ENCODE assay signal across 17 cellular contexts in genomic region chr15:94793641-94794040, GRCh38.
DNase-seq lines count a peak whose midpoint lies in the region; ATAC-seq and TF ChIP-seq lines count a peak whose summit lies in the region.
"Had no signal": no experiment of that assay in that cellular context is flagged by ENCODE, and none has a peak within 500 bp of the region (broad histone marks: within the 10 kb centered on the region; RNA-seq: fewer than 3 reads in every experiment).

No MANE protein-coding gene starts in this region.

- no peak for TF ChIP-seq CTCF in PC-3 (conservative IDR thresholded peaks at IDR 0.05; ENCODE audit: low read depth, low read length)
- no peak for TF ChIP-seq CTCF in endodermal cell (conservative IDR thresholded peaks at IDR 0.05)
- no peak for TF ChIP-seq CTCF in nephron progenitor cell (IDR thresholded peaks at IDR 0.05)
- no peak for TF ChIP-seq CTCF in tibial artery (IDR thresholded peaks at IDR 0.05)
- TF ChIP-seq CTCF in type B pancreatic cell (conservative IDR thresholded peaks at IDR 0.05), result no peak

- intact Hi-C loops in PC-3 (cut with micrococcal nuclease) (no loop called here), tibial artery (cut with DNase I; ENCODE audit: low total_unique reads) (no loop called here)

- H4K20me1 ChIP-seq in PC-3 (ENCODE audit: low read length), result no peaks in the 10 kb centered on the region
- H4K20me1 ChIP-seq: BLaER1 had no signal

- H3K4me1 ChIP-seq in PC-3 (ENCODE audit: insufficient read depth, low read length) (no peaks in the 10 kb centered on the region), endodermal cell (ENCODE audit: control insufficient read depth, insufficient read depth, low read length) (no peaks in the 10 kb centered on the region), tibial artery (no peaks in the 10 kb centered on the region)
- H3K4me1 ChIP-seq: BLaER1, thyroid gland had no signal

- H3K27ac ChIP-seq in PC-3 (ENCODE audit: low read length), result no peak overlapping the region
- H3K27ac ChIP-seq in endodermal cell (ENCODE audit: low read depth, low read length), result no peak overlapping the region
- no peak overlapping the region for H3K27ac ChIP-seq in tibial artery
- H3K27ac ChIP-seq: BLaER1, SK-N-MC, thyroid gland had no signal

- H3K9ac ChIP-seq in PC-3 (ENCODE audit: low read length) (no peak overlapping the region), endodermal cell (ENCODE audit: extremely low read depth, low read length, poor library complexity, severe bottlenecking) (no peak overlapping the region)
- H3K9ac ChIP-seq: BLaER1 had no signal

- no TSS peak for BruUV-seq in PC-3 (replicated peaks; lab: Mats Ljungman, UMichigan)

- no peaks in the 10 kb centered on the region for H3K9me3 ChIP-seq in PC-3 (ENCODE audit: low read length)
- H3K9me3 ChIP-seq in endodermal cell (ENCODE audit: control insufficient read depth, low read length), result peaks cover 6% of the 10 kb centered on the region
- peaks cover 0 to 13% (median 5%) of the 10 kb centered on the region in 3 donors for H3K9me3 ChIP-seq in tibial artery
- H3K9me3 ChIP-seq: thyroid gland had no signal

- no peak for ATAC-seq in PC-3
- ATAC-seq: activated naive CD8-positive, alpha-beta T cell treated with anti-CD3 and anti-CD28 coated beads, Interleukin-2, amount 50 U/mL, for 24 hours; activated T-cell treated with anti-CD3 and anti-CD28 coated beads, Interleukin-2, amount 50 U/mL, for 72 hours; mucosa of descending colon had no signal

- no peaks in the 10 kb centered on the region for H3K27me3 Mint-ChIP-seq in endodermal cell (ENCODE audit: insufficient read depth)
- no peaks in the 10 kb centered on the region for H3K27me3 Mint-ChIP-seq in nephron progenitor cell (ENCODE audit: low read depth, poor library complexity)
- H3K27me3 Mint-ChIP-seq in type B pancreatic cell, result no peaks in the 10 kb centered on the region
- H3K27me3 Mint-ChIP-seq: activated CD4-positive, alpha-beta memory T cell treated with anti-CD3 and anti-CD28 coated beads, Interleukin-2, amount 10 ng/mL, durations not matched to agents 7 days and 5 days had no signal

- CTCF ChIA-PET in PC-3 (lab: Charles Lee), result no interaction called here

- H3K27ac Mint-ChIP-seq in endodermal cell, result no peak overlapping the region
- peak overlapping the region; percentile 36 for H3K27ac Mint-ChIP-seq in nephron progenitor cell
- no peak overlapping the region for H3K27ac Mint-ChIP-seq in type B pancreatic cell
- H3K27ac Mint-ChIP-seq: activated CD4-positive, alpha-beta memory T cell treated with anti-CD3 and anti-CD28 coated beads, Interleukin-2, amount 10 ng/mL, durations not matched to agents 7 days and 5 days; activated naive CD8-positive, alpha-beta T cell treated with anti-CD3 and anti-CD28 coated beads, Interleukin-2, amount 50 U/mL, for 24 hours; activated T-cell treated with anti-CD3 and anti-CD28 coated beads, Interleukin-2, amount 50 U/mL, for 72 hours had no signal

- no peaks in the 10 kb centered on the region for H3K27me3 ChIP-seq in PC-3 (ENCODE audit: low read length)
- H3K27me3 ChIP-seq in endodermal cell (ENCODE audit: control insufficient read depth, insufficient read depth, low read length, poor library complexity, severe bottlenecking), result no peaks in the 10 kb centered on the region
- H3K27me3 ChIP-seq in tibial artery, result no peaks in the 10 kb centered on the region
- H3K27me3 ChIP-seq: BLaER1, thyroid gland had no signal

- DNase-seq in HCEC 1CT, result peak; percentile 69
- peak; percentile 40 for DNase-seq in PC-3
- DNase-seq in endodermal cell, result peak; percentile 49
- peak; percentile 3 for DNase-seq in nephron progenitor cell
- no peak for DNase-seq in tibial artery
- no peak for DNase-seq in SK-N-DZ (ENCODE audit: low spot score)
- DNase-seq in type B pancreatic cell (ENCODE audit: extremely low spot score, unreplicated experiment), result no peak
- DNase-seq in T-helper 2 cell, result no peak
- DNase-seq: activated CD4-positive, alpha-beta memory T cell treated with anti-CD3 and anti-CD28 coated beads, Interleukin-2, amount 10 ng/mL, durations not matched to agents 7 days and 5 days; activated naive CD8-positive, alpha-beta T cell treated with anti-CD3 and anti-CD28 coated beads, Interleukin-2, amount 50 U/mL, for 24 hours; activated T-cell treated with anti-CD3 and anti-CD28 coated beads, Interleukin-2, amount 50 U/mL, for 72 hours; DMS 273 treated with DMSO at 0.1 percent for 48 hours; mucosa of descending colon; stimulated activated CD4-positive, alpha-beta T cell treated with anti-CD3 and anti-CD28 coated beads, Interleukin-4, amount 100 ng/mL, for 4 hours; thyroid gland had no signal

- POLR2A ChIA-PET in PC-3 (lab: Charles Lee; ENCODE audit: unreplicated experiment), result no interaction called here

- H3K4me3 Mint-ChIP-seq in endodermal cell, result no peak overlapping the region
- no peak overlapping the region for H3K4me3 Mint-ChIP-seq in nephron progenitor cell
- H3K4me3 Mint-ChIP-seq in type B pancreatic cell, result no peak overlapping the region
- H3K4me3 Mint-ChIP-seq: activated CD4-positive, alpha-beta memory T cell treated with anti-CD3 and anti-CD28 coated beads, Interleukin-2, amount 10 ng/mL, durations not matched to agents 7 days and 5 days; activated naive CD8-positive, alpha-beta T cell treated with anti-CD3 and anti-CD28 coated beads, Interleukin-2, amount 50 U/mL, for 24 hours; activated T-cell treated with anti-CD3 and anti-CD28 coated beads, Interleukin-2, amount 50 U/mL, for 72 hours had no signal

- H3K36me3 ChIP-seq in PC-3 (ENCODE audit: low read depth, low read length) (no peaks in the 10 kb centered on the region), endodermal cell (ENCODE audit: control insufficient read depth, insufficient read depth, low read length) (no peaks in the 10 kb centered on the region), tibial artery (no peaks in the 10 kb centered on the region)
- H3K36me3 ChIP-seq: BLaER1, thyroid gland had no signal

- H3K4me3 ChIP-seq in PC-3 (ENCODE audit: low read length) (no peak overlapping the region), endodermal cell (ENCODE audit: low read length) (no peak overlapping the region), tibial artery (no peak overlapping the region)
- H3K4me3 ChIP-seq: BLaER1, mucosa of descending colon, SK-N-MC, thyroid gland had no signal

- WGBS in endodermal cell (ENCODE audit: insufficient coverage in 1 of 2, insufficient read length in 1 of 2), 2 experiments, result 84 to 89% methylated on average over 5 to 7 of the region's 7 CpGs

- no peaks in the 10 kb centered on the region for H3K9me2 ChIP-seq in PC-3 (replicated peaks; ENCODE audit: low read length)

- H3K9me3 Mint-ChIP-seq in endodermal cell (peaks cover 7% of the 10 kb centered on the region), nephron progenitor cell (peaks cover 14% of the 10 kb centered on the region), type B pancreatic cell (peaks cover 5% of the 10 kb centered on the region)

- no peak overlapping the region for H3K4me2 ChIP-seq in PC-3 (ENCODE audit: low read length)
- H3K4me2 ChIP-seq: BLaER1 had no signal

- no peak overlapping the region for H2AFZ ChIP-seq in PC-3 (ENCODE audit: low read length)

- no peaks in the 10 kb centered on the region for H3K79me2 ChIP-seq in PC-3 (ENCODE audit: low read length)

- peaks cover 23% of the 10 kb centered on the region for H3K4me1 Mint-ChIP-seq in endodermal cell
- H3K4me1 Mint-ChIP-seq in nephron progenitor cell, result peaks cover 14% of the 10 kb centered on the region
- peaks cover 8% of the 10 kb centered on the region for H3K4me1 Mint-ChIP-seq in type B pancreatic cell (ENCODE audit: unreplicated experiment)
- H3K4me1 Mint-ChIP-seq: activated CD4-positive, alpha-beta memory T cell treated with anti-CD3 and anti-CD28 coated beads, Interleukin-2, amount 10 ng/mL, durations not matched to agents 7 days and 5 days; activated naive CD8-positive, alpha-beta T cell treated with anti-CD3 and anti-CD28 coated beads, Interleukin-2, amount 50 U/mL, for 24 hours had no signal

- H3F3A ChIP-seq in PC-3 (ENCODE audit: low read length, unreplicated experiment), result no peaks in the 10 kb centered on the region

- no peaks in the 10 kb centered on the region for H3K36me3 Mint-ChIP-seq in endodermal cell (ENCODE audit: low read depth)
- H3K36me3 Mint-ChIP-seq in nephron progenitor cell (ENCODE audit: low read depth), result peaks cover 4% of the 10 kb centered on the region
- H3K36me3 Mint-ChIP-seq in type B pancreatic cell, result no peaks in the 10 kb centered on the region

Comparison
In these comparisons a context has a peak if more than half of its experiments do, and no peak if none do; other contexts are left out.
1. DNase-seq: peak in HCEC 1CT (single experiment), PC-3 (single experiment), endodermal cell (single experiment) and nephron progenitor cell (single experiment); none in tibial artery (0 of 2), SK-N-DZ (single experiment), type B pancreatic cell (single experiment) and T-helper 2 cell (0 of 5).